29 cellular contexts compared by ENCODE assay signal in the genomic region with DNA sequence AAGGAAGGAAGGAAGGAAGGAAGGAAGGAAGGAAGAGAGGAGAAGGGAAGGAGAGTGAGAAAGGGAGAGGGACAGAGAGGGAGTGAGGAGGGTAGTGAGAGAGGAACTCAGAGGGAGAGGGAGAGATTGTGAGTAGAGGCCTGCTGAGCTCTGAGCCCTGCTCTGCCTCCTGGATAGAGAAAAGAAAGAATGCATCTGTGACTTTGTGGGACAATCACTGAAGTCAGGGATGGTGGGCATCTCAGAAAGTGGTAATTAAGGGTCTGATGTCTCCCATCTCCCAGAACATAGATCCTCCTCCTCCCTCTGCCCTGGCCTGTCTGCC.
"Had no signal": no experiment of that assay in that cellular context is flagged by ENCODE, and none has a peak within 500 bp of the region (broad histone marks: within the 10 kb centered on the region; RNA-seq: fewer than 3 reads in every experiment).

No MANE protein-coding gene starts in this region.

- H3K27me3 ChIP-seq: gastrocnemius medialis, neutrophil, ovary, right lobe of liver, upper lobe of left lung, vagina had no signal

- H3K9me3 Mint-ChIP-seq: activated CD4-positive, alpha-beta T cell treated with anti-CD3 and anti-CD28 coated beads, Interleukin-2, amount 10 ng/mL, durations not matched to agents 7 days and 5 days; activated CD8-positive, alpha-beta T cell treated with anti-CD3 and anti-CD28 coated beads for 36 hours; activated naive CD4-positive, alpha-beta T cell treated with anti-CD3 and anti-CD28 coated beads, Interleukin-2, amount 50 U/mL, for 72 hours; natural killer cell treated with Interleukin-12 subunit alpha and Interleukin-12 subunit beta and Interleukin-15 and Interleukin-18, amount 100 ng/mL, for 72 hours had no signal

- H3K9me3 ChIP-seq: gastrocnemius medialis, mucosa of descending colon, neutrophil, ovary, right lobe of liver, thoracic aorta, upper lobe of left lung, vagina had no signal

- ATAC-seq: activated CD8-positive, alpha-beta T cell treated with anti-CD3 and anti-CD28 coated beads for 36 hours; activated naive CD4-positive, alpha-beta T cell treated with anti-CD3 and anti-CD28 coated beads, Interleukin-2, amount 50 U/mL, for 72 hours; gastrocnemius medialis; left colon; mucosa of descending colon; natural killer cell treated with Interleukin-12 subunit alpha and Interleukin-12 subunit beta and Interleukin-15 and Interleukin-18, amount 100 ng/mL, for 72 hours; right lobe of liver; stimulated activated naive CD8-positive, alpha-beta T cell treated with anti-CD3 and anti-CD28 coated beads, Interleukin-15, Interleukin-2, amounts not matched to agents 100 U/mL and 50 U/mL, for 24 hours had no signal

- H3K36me3 ChIP-seq: gastrocnemius medialis, neutrophil, ovary, right lobe of liver, thoracic aorta, upper lobe of left lung, vagina had no signal

- H3K4me3 ChIP-seq: gastrocnemius medialis, mucosa of descending colon, ovary, right lobe of liver, thoracic aorta, upper lobe of left lung, vagina had no signal

- FAIRE-seq: colon, endometrium, kidney had no signal

- H3K27ac ChIP-seq: epithelial cell of prostate, gastrocnemius medialis, neutrophil, ovary, right lobe of liver, thoracic aorta, upper lobe of left lung, vagina had no signal

- H3K4me1 ChIP-seq: right lobe of liver, upper lobe of left lung had no signal

- H3K4me1 Mint-ChIP-seq: activated CD4-positive, alpha-beta T cell treated with anti-CD3 and anti-CD28 coated beads, Interleukin-2, amount 10 ng/mL, durations not matched to agents 7 days and 5 days had no signal

- H3K27ac Mint-ChIP-seq: activated CD4-positive, alpha-beta T cell treated with anti-CD3 and anti-CD28 coated beads, Interleukin-2, amount 10 ng/mL, durations not matched to agents 7 days and 5 days; activated CD8-positive, alpha-beta T cell treated with anti-CD3 and anti-CD28 coated beads for 36 hours; activated naive CD4-positive, alpha-beta T cell treated with anti-CD3 and anti-CD28 coated beads, Interleukin-2, amount 50 U/mL, for 72 hours had no signal

- H3K27me3 Mint-ChIP-seq: progenitor cell of endocrine pancreas had no signal

- H3K4me3 Mint-ChIP-seq: activated CD4-positive, alpha-beta T cell treated with anti-CD3 and anti-CD28 coated beads, Interleukin-2, amount 10 ng/mL, durations not matched to agents 7 days and 5 days; activated CD8-positive, alpha-beta T cell treated with anti-CD3 and anti-CD28 coated beads for 36 hours; natural killer cell treated with Interleukin-12 subunit alpha and Interleukin-12 subunit beta and Interleukin-15 and Interleukin-18, amount 100 ng/mL, for 72 hours had no signal

- H3K36me3 Mint-ChIP-seq: activated naive CD4-positive, alpha-beta T cell treated with anti-CD3 and anti-CD28 coated beads, Interleukin-2, amount 50 U/mL, for 72 hours; natural killer cell treated with Interleukin-12 subunit alpha and Interleukin-12 subunit beta and Interleukin-15 and Interleukin-18, amount 100 ng/mL, for 72 hours had no signal

- DNase-seq: activated CD4-positive, alpha-beta T cell treated with anti-CD3 and anti-CD28 coated beads for 1 hour; activated CD4-positive, alpha-beta T cell treated with anti-CD3 and anti-CD28 coated beads, Interleukin-2, amount 10 ng/mL, durations not matched to agents 7 days and 5 days; activated CD8-positive, alpha-beta T cell treated with anti-CD3 and anti-CD28 coated beads for 36 hours; activated naive CD4-positive, alpha-beta T cell; activated T-cell treated with anti-CD3 and anti-CD28 coated beads, Interleukin-2, amount 50 U/mL, for 48 hours; dermis blood vessel endothelial cell; effector CD4-positive, alpha-beta T cell; gastrocnemius medialis; glutamatergic neuron; kidney; left colon; mesenchymal stem cell; mucosa of descending colon; ovary; right lobe of liver; stimulated activated CD4-positive, alpha-beta T cell treated with anti-CD3 and anti-CD28 coated beads, Interleukin-12 subunit alpha, Interleukin-12 subunit beta, amount 100 ng/mL, for 4 hours; stimulated activated CD4-positive, alpha-beta T cell treated with anti-CD3 and anti-CD28 coated beads, Interleukin-4, amount 100 ng/mL, for 1 hour; stimulated activated naive CD8-positive, alpha-beta T cell treated with anti-CD3 and anti-CD28 coated beads, Interleukin-15, Interleukin-2, amounts not matched to agents 100 U/mL and 50 U/mL, for 24 hours; T-helper 2 cell; upper lobe of left lung had no signal
